Comparison of ENCODE assay signal across 8 cellular contexts in genomic region chr1:33256701-33257387, GRCh38. TPM values are rescaled to one million over a fixed set of nuclear protein-coding genes. Genes with fewer than 3 reads are reported as not detected.
DNase-seq lines count a peak whose midpoint lies in the region; ATAC-seq and TF ChIP-seq lines count a peak whose summit lies in the region.

No MANE protein-coding gene starts in this region.

- peak overlapping the region; percentile 65 for H2AFZ ChIP-seq in hepatocyte

- under 1% methylated on average over 24 of the region's 62 CpGs for WGBS in hepatocyte (ENCODE audit: low lambda C conversion rate, missing lambda C conversion rate)

- H4K20me1 ChIP-seq in BLaER1 (peaks cover 43% of the 10 kb centered on the region), hepatocyte (ENCODE audit: insufficient read depth, poor library complexity, severe bottlenecking) (peaks cover 34% of the 10 kb centered on the region)

- H3K27ac ChIP-seq in BLaER1 = peak overlapping the region; percentile 94
- H3K27ac ChIP-seq in hepatocyte = peak overlapping the region; percentile 93
- peak overlapping the region; percentile 75 for H3K27ac ChIP-seq in rectal smooth muscle tissue (ENCODE audit: low read depth, low read length)

- H3K9ac ChIP-seq in BLaER1 (peak overlapping the region; percentile 97), rectal smooth muscle tissue (ENCODE audit: low read length) (peak overlapping the region; percentile 36)

- H3K36me3 ChIP-seq in BLaER1 (peaks cover 27% of the 10 kb centered on the region), hepatocyte (replicated peaks; ENCODE audit: insufficient read depth, low read depth) (no peaks in the 10 kb centered on the region), rectal smooth muscle tissue (ENCODE audit: control insufficient read depth, insufficient read depth, low read length) (no peaks in the 10 kb centered on the region)

- peak; percentile 69 for DNase-seq in NAMALWA (ENCODE audit: low spot score)
- peak; percentile 20 for DNase-seq in T-helper 22 cell (ENCODE audit: low read depth)
- peak; percentile 79 for DNase-seq in astrocyte of the hippocampus (ENCODE audit: low read depth, low spot score)
- DNase-seq in hepatocyte (ENCODE audit: low spot score) = peak; percentile 79

- peaks cover 41% of the 10 kb centered on the region for H3K4me1 ChIP-seq in BLaER1
- H3K4me1 ChIP-seq in hepatocyte (ENCODE audit: insufficient read depth) = peaks cover 38% of the 10 kb centered on the region
- peaks cover 8% of the 10 kb centered on the region for H3K4me1 ChIP-seq in rectal smooth muscle tissue (ENCODE audit: control insufficient read depth, insufficient read depth, low read length)

- H3K27me3 ChIP-seq in BLaER1 (no peaks in the 10 kb centered on the region), hepatocyte (no peaks in the 10 kb centered on the region), rectal smooth muscle tissue (ENCODE audit: control insufficient read depth, insufficient read depth, low read length) (no peaks in the 10 kb centered on the region)

- no peak for TF ChIP-seq CTCF in hepatocyte (IDR thresholded peaks at IDR 0.05; ENCODE audit: poor library complexity)

- H3K79me2 ChIP-seq in hepatocyte = peaks cover 46% of the 10 kb centered on the region

- H3K9me3 ChIP-seq in BLaER1 (no peaks in the 10 kb centered on the region), hepatocyte (ENCODE audit: low read depth) (no peaks in the 10 kb centered on the region)

- H3K4me2 ChIP-seq in BLaER1 (peak overlapping the region; percentile 100), hepatocyte (peak overlapping the region; percentile 90)

- ATAC-seq in GM19467 (IDR thresholded peaks at IDR 0.05; ENCODE audit: unreplicated experiment) (peak; percentile 12), GM18520 (IDR thresholded peaks at IDR 0.05; ENCODE audit: unreplicated experiment) (no peak)

- peak overlapping the region; percentile 78 for H3K4me3 ChIP-seq in BLaER1
- peak overlapping the region; percentile 48 for H3K4me3 ChIP-seq in hepatocyte
- peak overlapping the region; percentile 66 for H3K4me3 ChIP-seq in rectal smooth muscle tissue (ENCODE audit: low read length)

- no peaks in the 10 kb centered on the region for H3K9me2 ChIP-seq in hepatocyte (replicated peaks; ENCODE audit: insufficient read depth)

RNA-seq across cellular contexts. Expression of gene ZNF362, which starts 0.6 kb away (rescaled TPM):
- 22.5 and 29.1 TPM in 2 replicates for total RNA-seq in hepatocyte
- 54.3 and 55.0 TPM in 2 replicates for polyA plus RNA-seq in hepatocyte

Comparison
In these comparisons a context has a peak if more than half of its experiments do, and no peak if none do; other contexts are left out.
1. DNase-seq: peak in every context shown above with its lines; median percentile 79 in astrocyte of the hippocampus; 79 in hepatocyte; 69 in NAMALWA; 20 in T-helper 22 cell.